ENCODE assay signal across 15 cellular contexts in genomic region chr7:128363261-128363721, GRCh38. TPM values are rescaled to one million over a fixed set of nuclear protein-coding genes. Genes with fewer than 3 reads are reported as not detected.
A peak's percentile ranks its signal among the peaks of the same experiment; 100 is the strongest.
DNase-seq lines count a peak whose midpoint lies in the region; TF ChIP-seq lines count a peak whose summit lies in the region.
"Had no signal": no experiment of that assay in that cellular context is flagged by ENCODE, and none has a peak within 500 bp of the region (broad histone marks: within the 10 kb centered on the region; RNA-seq: fewer than 3 reads in every experiment).

No MANE protein-coding gene starts in this region.

- intact Hi-C loops in A673 (cut with micrococcal nuclease; ENCODE audit: unreplicated experiment): no loop called here

- H3K36me3 ChIP-seq in A673 (ENCODE audit: insufficient read depth, low read length, poor library complexity, severe bottlenecking) (peaks cover 10% of the 10 kb centered on the region), SK-N-MC (ENCODE audit: insufficient read depth, low read length) (0 out of 2 replicates have a peak, but pooled peaks cover 6% of the 10 kb centered on the region)

- peak overlapping the region in 4 of 5 experiments; percentile 58 to 82 (median 77) for H3K4me3 Mint-ChIP-seq in brain
- H3K4me3 Mint-ChIP-seq in nephron: peak overlapping the region; percentile 61 to 90 (median 87)

- H3K4me3 ChIP-seq in A673 (ENCODE audit: low read depth, low read length, poor library complexity, severe bottlenecking) (no peak overlapping the region), SK-N-MC (peak overlapping the region; percentile 81)
- H3K4me3 ChIP-seq: GM12878 had no signal

- H3K27ac ChIP-seq in A673 (ENCODE audit: low read depth, low read length, poor library complexity, severe bottlenecking) (peak overlapping the region; percentile 91), SK-N-MC (peak overlapping the region; percentile 97)

- no peak for TF ChIP-seq CTCF in A673 (conservative IDR thresholded peaks at IDR 0.05; ENCODE audit: low read depth, low read length)
- TF ChIP-seq CTCF in brain (conservative IDR thresholded peaks at IDR 0.05): no peak
- no peak for TF ChIP-seq CTCF in nephron (IDR thresholded peaks at IDR 0.05; ENCODE audit: unreplicated experiment in 3 of 3)

- H3K9me3 Mint-ChIP-seq in brain (peaks cover 0 to 6% (median 0%) of the 10 kb centered on the region in 5 experiments), nephron (no peaks in the 10 kb centered on the region)
- H3K9me3 Mint-ChIP-seq: CD4-positive, alpha-beta T cell had no signal

- BruUV-seq in A673 (replicated peaks; lab: Mats Ljungman, UMichigan): no TSS peak

- DNase-seq in A673 (ENCODE audit: low spot score) (peak; percentile 65), SK-N-MC (ENCODE audit: low read depth, low spot score) (no peak), hippocampal formation (lab: John Stamatoyannopoulos, UW) (no peak), retina (no peak), cerebellum (ENCODE audit: low spot score) (no peak)
- DNase-seq in activated T-cell treated with anti-CD3 and anti-CD28 coated beads, Interleukin-2, amount 50 U/mL, for 1 hour: no peak
- DNase-seq: 8988T; ACHN; C1 segment of cervical spinal cord; CD4-positive, alpha-beta T cell; DMS79 had no signal

- no peak overlapping the region for H3K27ac Mint-ChIP-seq in brain
- H3K27ac Mint-ChIP-seq in nephron: no peak overlapping the region
- H3K27ac Mint-ChIP-seq: CD4-positive, alpha-beta T cell had no signal

- H3K9me3 ChIP-seq in A673 (ENCODE audit: low read depth, low read length, poor library complexity, severe bottlenecking) (no peaks in the 10 kb centered on the region), SK-N-MC (ENCODE audit: low read depth, low read length) (no peaks in the 10 kb centered on the region)

- H3K27me3 ChIP-seq in A673 (replicated peaks; ENCODE audit: insufficient read depth, low read depth, low read length, poor library complexity): no peaks in the 10 kb centered on the region

- H3K9ac ChIP-seq in SK-N-MC (ENCODE audit: insufficient read length): no peak overlapping the region

- CTCF ChIA-PET in A673 (lab: Charles Lee): no interaction called here

- POLR2A ChIA-PET in A673 (lab: Charles Lee; ENCODE audit: low non-redundant PET): no interaction called here

- H3K4me1 Mint-ChIP-seq in brain (peaks cover 26% of the 10 kb centered on the region), nephron (peaks cover 35% of the 10 kb centered on the region)

- H3K36me3 Mint-ChIP-seq in brain (peaks cover 3% of the 10 kb centered on the region), nephron (ENCODE audit: low read depth) (no peaks in the 10 kb centered on the region)

- H3K4me1 ChIP-seq in A673 (ENCODE audit: insufficient read depth, low read length, poor library complexity, severe bottlenecking): peaks cover 53% of the 10 kb centered on the region

- peaks cover 68% of the 10 kb centered on the region for H3K27me3 Mint-ChIP-seq in brain
- peaks cover 72% of the 10 kb centered on the region for H3K27me3 Mint-ChIP-seq in nephron (ENCODE audit: low read depth)

RNA-seq across cellular contexts. Expression of gene PRRT4, which starts 1.8 kb away (rescaled TPM):
- 38.8 and 42.4 TPM in 2 replicates for total RNA-seq in A673 (2021)
- polyA plus RNA-seq in brain (ENCODE audit: insufficient read depth, low read depth, low replicate concordance): 0.49 TPM
- total RNA-seq in cerebellum: 6.5 TPM
- total RNA-seq: GM12878, HT1080 had no signal
- polyA plus RNA-seq: GM12878 had no signal

RNA-seq across cellular contexts. Expression of gene RBM28, which starts 19.6 kb away (rescaled TPM):
- total RNA-seq in A673 (2021): 95.7 and 100 TPM in 2 replicates
- polyA plus RNA-seq in brain (ENCODE audit: insufficient read depth, low read depth, low replicate concordance): 12.6 TPM
- total RNA-seq in cerebellum: 20.7 TPM

RNA-seq across cellular contexts. Expression of gene IMPDH1, which starts 46.5 kb away (rescaled TPM):
- total RNA-seq in A673 (2021): 74.4 and 92.6 TPM in 2 replicates
- polyA plus RNA-seq in brain (ENCODE audit: insufficient read depth, low read depth, low replicate concordance): 25.1 TPM
- 38.3 TPM for total RNA-seq in cerebellum
